In genomic region chr18:22241806-22242440, GRCh38 we compare ENCODE assay signal across 32 cellular contexts.
DNase-seq lines count a peak whose midpoint lies in the region; ATAC-seq, FAIRE-seq and TF ChIP-seq lines count a peak whose summit lies in the region.
"Had no signal": no experiment of that assay in that cellular context is flagged by ENCODE, and none has a peak within 500 bp of the region (broad histone marks: within the 10 kb centered on the region; RNA-seq: fewer than 3 reads in every experiment).

No MANE protein-coding gene starts in this region.

- H3K36me3 ChIP-seq in Caco-2 (ENCODE audit: control insufficient read depth, insufficient read depth, low read length) (no peaks in the 10 kb centered on the region), prostate gland (no peaks in the 10 kb centered on the region), psoas muscle (ENCODE audit: insufficient read depth in 1 of 2, low read depth in 1 of 2) (no peaks in the 10 kb centered on the region)
- H3K36me3 ChIP-seq: cardiac muscle cell, MG63 had no signal

- H3K27me3 ChIP-seq in Caco-2 (replicated peaks; ENCODE audit: control insufficient read depth, insufficient read depth, low read length): no peaks in the 10 kb centered on the region
- no peaks in the 10 kb centered on the region for H3K27me3 ChIP-seq in prostate gland (replicated peaks; ENCODE audit: insufficient read depth)
- peaks cover 0 to 2% (median 0%) of the 10 kb centered on the region in 3 donors for H3K27me3 ChIP-seq in psoas muscle (ENCODE audit: insufficient read depth in 3 of 3, low read length in 2 of 3)
- H3K27me3 ChIP-seq: cardiac muscle cell, MG63 had no signal

- no peak for TF ChIP-seq CTCF in Caco-2 (IDR thresholded peaks at IDR 0.05; ENCODE audit: insufficient read depth in 1 of 2, low read depth in 1 of 2, low read length in 1 of 2, severe bottlenecking in 1 of 2, unreplicated experiment in 1 of 2)
- no peak for TF ChIP-seq CTCF in prostate gland (IDR thresholded peaks at IDR 0.05)
- TF ChIP-seq CTCF in psoas muscle (IDR thresholded peaks at IDR 0.05): no peak

- H3K27ac ChIP-seq in prostate gland (no peak overlapping the region), psoas muscle (no peak overlapping the region)
- H3K27ac ChIP-seq: cardiac muscle cell, coronary artery had no signal

- CTCF ChIA-PET in Caco-2 (lab: Charles Lee): interaction anchor here (0.9 to 1.1 kb wide), 2 partner anchors 8 to 15 kb away, joined by 3 read pairs; no protein-coding TSS in a partner anchor

- peaks cover 5% of the 10 kb centered on the region for H3K9me3 Mint-ChIP-seq in Caco-2 (ENCODE audit: unreplicated experiment)
- H3K9me3 Mint-ChIP-seq: activated naive CD8-positive, alpha-beta T cell treated with anti-CD3 and anti-CD28 coated beads for 36 hours; CD4-positive, alpha-beta T cell; effector memory CD8-positive, alpha-beta T cell; GM23338; natural killer cell treated with Interleukin-12 subunit alpha and Interleukin-12 subunit beta and Interleukin-15 and Interleukin-18, amount 100 ng/mL, for 72 hours had no signal

- peak; percentile 89 to 95 for DNase-seq in Caco-2
- DNase-seq in NCI-H526 treated with DMSO at 0.1 percent for 48 hours (lab: John Stamatoyannopoulos, UW): peak; percentile 54
- DNase-seq in prostate gland (ENCODE audit: low spot score): peak; percentile 59
- no peak for DNase-seq in NCI-H1048 (lab: John Stamatoyannopoulos, UW)
- DNase-seq in psoas muscle: no peak
- DNase-seq: activated CD4-positive, alpha-beta T cell treated with anti-CD3 and anti-CD28 coated beads, Interleukin-2, amount 10 ng/mL, durations not matched to agents 24 days and 14 days; activated effector memory CD4-positive, alpha-beta T cell treated with anti-CD3 and anti-CD28 coated beads, Interleukin-2, amount 50 U/mL, for 16 hours; activated naive CD8-positive, alpha-beta T cell treated with anti-CD3 and anti-CD28 coated beads for 36 hours; activated T-cell treated with anti-CD3 and anti-CD28 coated beads, Interleukin-2, amount 50 U/mL, for 1 hour; AML-193; anterior cingulate cortex; CD4-positive, alpha-beta T cell; effector memory CD8-positive, alpha-beta T cell; EL; erythroblast; KBM-7; left ventricle myocardium superior; MG63; NCI-H2029 treated with DMSO at 0.1 percent for 48 hours; NCI-H524; occipital lobe; SIG-M5; stimulated activated naive CD4-positive, alpha-beta T cell; T1000 had no signal

- no TSS peak for BruUV-seq in Caco-2 (replicated peaks; lab: Mats Ljungman, UMichigan)

- ATAC-seq in psoas muscle: no peak
- ATAC-seq in HG02759 (IDR thresholded peaks at IDR 0.05; ENCODE audit: unreplicated experiment): no peak
- ATAC-seq: effector memory CD8-positive, alpha-beta T cell; GM23338; left ventricle myocardium superior; natural killer cell treated with Interleukin-12 subunit alpha and Interleukin-12 subunit beta and Interleukin-15 and Interleukin-18, amount 100 ng/mL, for 72 hours had no signal

- no peaks in the 10 kb centered on the region for H3K9me3 ChIP-seq in Caco-2
- no peaks in the 10 kb centered on the region for H3K9me3 ChIP-seq in prostate gland
- H3K9me3 ChIP-seq in psoas muscle: no peaks in the 10 kb centered on the region
- H3K9me3 ChIP-seq: MG63 had no signal

- POLR2A ChIA-PET in Caco-2 (lab: Charles Lee): interaction anchor here (0.6 to 0.9 kb wide), 3 partner anchors 11 to 26 kb away, joined by 3 to 16 read pairs (median 3); no protein-coding TSS in a partner anchor

- peak overlapping the region; percentile 43 for H3K4me3 Mint-ChIP-seq in Caco-2 (ENCODE audit: unreplicated experiment)
- H3K4me3 Mint-ChIP-seq: activated CD4-positive, alpha-beta T cell treated with anti-CD3 and anti-CD28 coated beads, Interleukin-2, amount 10 ng/mL, durations not matched to agents 24 days and 14 days; activated naive CD8-positive, alpha-beta T cell treated with anti-CD3 and anti-CD28 coated beads for 36 hours; CD4-positive, alpha-beta T cell; effector memory CD8-positive, alpha-beta T cell; GM23338; natural killer cell treated with Interleukin-12 subunit alpha and Interleukin-12 subunit beta and Interleukin-15 and Interleukin-18, amount 100 ng/mL, for 72 hours had no signal

- H3K27me3 Mint-ChIP-seq in Caco-2 (ENCODE audit: insufficient read depth, unreplicated experiment): no peaks in the 10 kb centered on the region
- H3K27me3 Mint-ChIP-seq: activated CD4-positive, alpha-beta T cell treated with anti-CD3 and anti-CD28 coated beads, Interleukin-2, amount 10 ng/mL, durations not matched to agents 24 days and 14 days; activated naive CD8-positive, alpha-beta T cell treated with anti-CD3 and anti-CD28 coated beads for 36 hours; CD4-positive, alpha-beta T cell had no signal

- TF ChIP-seq POLR2A in prostate gland (IDR thresholded peaks at IDR 0.05): no peak

- peak; percentile 30 for FAIRE-seq in islet of Langerhans (lab: Jason Lieb, UNC)
- FAIRE-seq: GM18507, HTR-8/SVneo had no signal

- intact Hi-C loops in Caco-2 (cut with micrococcal nuclease; ENCODE audit: unreplicated experiment): loop anchor here (1.0 kb wide), 1 partner anchor 13 kb away; no protein-coding TSS in a partner anchor
- intact Hi-C loops in prostate gland (cut with DNase I): no loop called here
- intact Hi-C loops in psoas muscle (cut with DNase I): no loop called here

- 32% methylated on average over 10 of the region's 10 CpGs for WGBS in prostate gland
- 38 to 44% (median 40%) methylated on average over 10 of the region's 10 CpGs for WGBS in psoas muscle, 3 donors

- H3K4me1 Mint-ChIP-seq in Caco-2 (ENCODE audit: low read depth, unreplicated experiment): peaks cover 46% of the 10 kb centered on the region
- H3K4me1 Mint-ChIP-seq: activated CD4-positive, alpha-beta T cell treated with anti-CD3 and anti-CD28 coated beads, Interleukin-2, amount 10 ng/mL, durations not matched to agents 24 days and 14 days; activated naive CD8-positive, alpha-beta T cell treated with anti-CD3 and anti-CD28 coated beads for 36 hours had no signal

- H3K4me1 ChIP-seq in Caco-2: peaks cover 55% of the 10 kb centered on the region
- no peaks in the 10 kb centered on the region for H3K4me1 ChIP-seq in prostate gland (replicated peaks)
- H3K4me1 ChIP-seq in psoas muscle: no peaks in the 10 kb centered on the region

- peak overlapping the region; percentile 74 for H3K27ac Mint-ChIP-seq in Caco-2 (ENCODE audit: unreplicated experiment)
- H3K27ac Mint-ChIP-seq: activated CD4-positive, alpha-beta T cell treated with anti-CD3 and anti-CD28 coated beads, Interleukin-2, amount 10 ng/mL, durations not matched to agents 24 days and 14 days; activated naive CD8-positive, alpha-beta T cell treated with anti-CD3 and anti-CD28 coated beads for 36 hours; CD4-positive, alpha-beta T cell; GM23338; natural killer cell treated with Interleukin-12 subunit alpha and Interleukin-12 subunit beta and Interleukin-15 and Interleukin-18, amount 100 ng/mL, for 72 hours had no signal

- no peak overlapping the region for H3K4me3 ChIP-seq in Caco-2 (ENCODE audit: low read depth, low read length)
- no peak overlapping the region for H3K4me3 ChIP-seq in prostate gland
- no peak overlapping the region for H3K4me3 ChIP-seq in psoas muscle
- H3K4me3 ChIP-seq: cardiac muscle cell, coronary artery, GM23338, MG63 had no signal

- H3K36me3 Mint-ChIP-seq in Caco-2 (ENCODE audit: insufficient read depth, unreplicated experiment): no peaks in the 10 kb centered on the region
- H3K36me3 Mint-ChIP-seq: activated naive CD8-positive, alpha-beta T cell treated with anti-CD3 and anti-CD28 coated beads for 36 hours had no signal

Comparison
In these comparisons a context has a peak if more than half of its experiments do, and no peak if none do; other contexts are left out.
1. DNase-seq: peak in Caco-2 (2 of 2), NCI-H526 treated with DMSO at 0.1 percent for 48 hours (single experiment) and prostate gland (single experiment); none in NCI-H1048 (single experiment) and psoas muscle (0 of 2).